16 cellular contexts compared by ENCODE assay signal in genomic region chr7:151388430-151388829, GRCh38. TPM values are rescaled to one million over a fixed set of nuclear protein-coding genes. Genes with fewer than 3 reads are reported as not detected.
A peak's percentile ranks its signal among the peaks of the same experiment; 100 is the strongest.
DNase-seq lines count a peak whose midpoint lies in the region; ATAC-seq and TF ChIP-seq lines count a peak whose summit lies in the region.
"Had no signal": no experiment of that assay in that cellular context is flagged by ENCODE, and none has a peak within 500 bp of the region (broad histone marks: within the 10 kb centered on the region; RNA-seq: fewer than 3 reads in every experiment).

No MANE protein-coding gene starts in this region.

- H3K9me3 ChIP-seq in HEK293 (ENCODE audit: control insufficient read depth, insufficient read depth, low read depth, low read length) (no peaks in the 10 kb centered on the region), lower lobe of right lung (no peaks in the 10 kb centered on the region), aorta (ENCODE audit: control insufficient read depth, low read length) (no peaks in the 10 kb centered on the region)
- H3K9me3 ChIP-seq: Caco-2, HAP-1 had no signal

- no peaks in the 10 kb centered on the region for H3K9me3 Mint-ChIP-seq in chondrocyte (ENCODE audit: low read depth)
- H3K9me3 Mint-ChIP-seq: CD4-positive, CD25-positive, alpha-beta regulatory T cell; CD8-positive, alpha-beta T cell; GM23338 had no signal

- H3K27me3 Mint-ChIP-seq in chondrocyte (ENCODE audit: low read depth): peaks cover 37% of the 10 kb centered on the region

- DNase-seq in chondrocyte (ENCODE audit: low spot score) (peak; percentile 66), lower lobe of right lung (peak; percentile 21), aorta (peak; percentile 28 to 68), SHP77 (lab: John Stamatoyannopoulos, UW) (no peak)
- DNase-seq in stimulated activated CD4-positive, alpha-beta T cell treated with anti-CD3 and anti-CD28 coated beads, Interleukin-15, amount 100 ng/mL, for 24 hours: no peak
- DNase-seq: C1 segment of cervical spinal cord; Caco-2; CD4-positive, CD25-positive, alpha-beta regulatory T cell; CD8-positive, alpha-beta T cell; DMS153; DND-41 had no signal

- intact Hi-C loops in lower lobe of right lung (cut with DNase I) (no loop called here), aorta (cut with DNase I) (loop anchor here in 1 of 2 donors (5.0 kb wide), 1 partner anchor 34 kb away; no protein-coding TSS in a partner anchor)

- no peak overlapping the region for H3K27ac Mint-ChIP-seq in chondrocyte (ENCODE audit: unreplicated experiment)
- H3K27ac Mint-ChIP-seq: CD4-positive, CD25-positive, alpha-beta regulatory T cell; CD8-positive, alpha-beta T cell; GM23338 had no signal

- POLR2A ChIA-PET in HEK293 (lab: Yijun Ruan, JAX): no interaction called here

- no peak overlapping the region for H3K4me3 ChIP-seq in HEK293 (ENCODE audit: low read depth, low read length)
- no peak overlapping the region for H3K4me3 ChIP-seq in lower lobe of right lung
- H3K4me3 ChIP-seq in aorta (ENCODE audit: low read length in 2 of 2): no peak overlapping the region
- H3K4me3 ChIP-seq: GM23338, HAP-1 had no signal

- ATAC-seq in lower lobe of right lung: no peak
- no peak for ATAC-seq in aorta (ENCODE audit: low FRiP score)
- ATAC-seq in GM21526 (IDR thresholded peaks at IDR 0.05; ENCODE audit: low FRiP score, unreplicated experiment): no peak
- ATAC-seq: CD8-positive, alpha-beta T cell; GM23338 had no signal

- CTCF ChIA-PET in HEK293 (lab: Yijun Ruan, JAX): no interaction called here

- H3K4me1 Mint-ChIP-seq in chondrocyte (ENCODE audit: low read depth): no peaks in the 10 kb centered on the region

- 93 to 94% methylated on average over 10 of the region's 10 CpGs for WGBS in aorta, 2 donors

- TF ChIP-seq CTCF in HEK293 (tag by site-specific recombination; IDR thresholded peaks at IDR 0.05) (no peak), chondrocyte (IDR thresholded peaks at IDR 0.05) (no peak), lower lobe of right lung (IDR thresholded peaks at IDR 0.05) (no peak)

- no peak overlapping the region for H3K4me3 Mint-ChIP-seq in chondrocyte (ENCODE audit: unreplicated experiment)
- H3K4me3 Mint-ChIP-seq: CD4-positive, CD25-positive, alpha-beta regulatory T cell; CD8-positive, alpha-beta T cell; GM23338 had no signal

- H3K27me3 ChIP-seq in lower lobe of right lung (ENCODE audit: low read depth): peaks cover 3% of the 10 kb centered on the region
- H3K27me3 ChIP-seq in aorta (ENCODE audit: control insufficient read depth in 1 of 2, insufficient read depth in 2 of 2, low read length in 1 of 2): no peaks in the 10 kb centered on the region

- H3K4me1 ChIP-seq in HEK293 (ENCODE audit: control insufficient read depth, insufficient read depth, low read length) (no peaks in the 10 kb centered on the region), lower lobe of right lung (peaks cover 5% of the 10 kb centered on the region), aorta (ENCODE audit: control insufficient read depth in 1 of 2, insufficient read depth in 2 of 2, low read length in 2 of 2) (no peaks in the 10 kb centered on the region)
- H3K4me1 ChIP-seq: HAP-1 had no signal

- no peaks in the 10 kb centered on the region for H3K36me3 Mint-ChIP-seq in chondrocyte (ENCODE audit: low read depth)
- H3K36me3 Mint-ChIP-seq: CD8-positive, alpha-beta T cell had no signal

- H3K36me3 ChIP-seq in HEK293 (ENCODE audit: control insufficient read depth in 2 of 2, insufficient read depth in 1 of 2, low read length in 2 of 2): no peaks in the 10 kb centered on the region
- H3K36me3 ChIP-seq in lower lobe of right lung: no peaks in the 10 kb centered on the region
- no peaks in the 10 kb centered on the region for H3K36me3 ChIP-seq in aorta (ENCODE audit: control insufficient read depth in 1 of 2, insufficient read depth in 2 of 2, low read length in 1 of 2)
- H3K36me3 ChIP-seq: HAP-1 had no signal

- no peak overlapping the region for H3K27ac ChIP-seq in HEK293 (ENCODE audit: extremely low read depth, low read depth, low read length)
- H3K27ac ChIP-seq in lower lobe of right lung: no peak overlapping the region
- no peak overlapping the region for H3K27ac ChIP-seq in aorta (ENCODE audit: low read depth in 1 of 2, low read length in 2 of 2)

TF ChIP-seq in HEK293, 187 proteins besides CTCF, POLR2A, EP300 and RAD21:
- TF ChIP-seq ZNF214 (tag by site-specific recombination; IDR thresholded peaks at IDR 0.05; ENCODE audit: borderline replicate concordance) (no peak), ZNF2 (tag by site-specific recombination; IDR thresholded peaks at IDR 0.05) (no peak), PRDM10 (tag by site-specific recombination; IDR thresholded peaks at IDR 0.05) (0 out of 2 replicates have a peak, but pooled peaks have one; percentile 16)

RNA-seq across cellular contexts. Expression of gene WDR86, which starts 21.4 kb away (rescaled TPM):
- total RNA-seq in chondrocyte (not detected in 3 replicates), lower lobe of right lung (4.4 TPM), aorta (1 to 10 TPM; 2.8 to 4.4 TPM)
- polyA plus RNA-seq in aorta: under 1 TPM in 1 of 2 donors, not detected in 1; 0.18 TPM
- total RNA-seq: A172 had no signal

RNA-seq across cellular contexts. Expression of gene NUB1, which starts 46.8 kb away (rescaled TPM):
- 47.3 to 61.7 TPM (median 50.3 TPM) in 3 replicates for total RNA-seq in chondrocyte
- 53.7 TPM for total RNA-seq in lower lobe of right lung
- 10 to 100 TPM; 47.4 to 56.6 TPM for total RNA-seq in aorta
- 10 to 100 TPM; 34.6 to 36.3 TPM for polyA plus RNA-seq in aorta

RNA-seq across cellular contexts. Expression of gene CRYGN, which starts 51.5 kb away (rescaled TPM):
- total RNA-seq in chondrocyte (not detected in 3 replicates), lower lobe of right lung (not detected), aorta (1 to 10 TPM in 1 of 2 donors, under 1 TPM in 1; 0.84 to 1.7 TPM)
- polyA plus RNA-seq in aorta: 1 to 10 TPM in 1 of 2 donors, under 1 TPM in 1; 0.56 to 1.4 TPM
- total RNA-seq: A172; Caco-2; CD8-positive, alpha-beta T cell had no signal

Comparison
In these comparisons a context has a peak if more than half of its experiments do, and no peak if none do; other contexts are left out.
1. DNase-seq: peak in chondrocyte (single experiment), lower lobe of right lung (single experiment) and aorta (2 of 2); none in SHP77 (0 of 2) and stimulated activated CD4-positive, alpha-beta T cell treated with anti-CD3 and anti-CD28 coated beads, Interleukin-15, amount 100 ng/mL, for 24 hours (single experiment).